In the genomic region with DNA sequence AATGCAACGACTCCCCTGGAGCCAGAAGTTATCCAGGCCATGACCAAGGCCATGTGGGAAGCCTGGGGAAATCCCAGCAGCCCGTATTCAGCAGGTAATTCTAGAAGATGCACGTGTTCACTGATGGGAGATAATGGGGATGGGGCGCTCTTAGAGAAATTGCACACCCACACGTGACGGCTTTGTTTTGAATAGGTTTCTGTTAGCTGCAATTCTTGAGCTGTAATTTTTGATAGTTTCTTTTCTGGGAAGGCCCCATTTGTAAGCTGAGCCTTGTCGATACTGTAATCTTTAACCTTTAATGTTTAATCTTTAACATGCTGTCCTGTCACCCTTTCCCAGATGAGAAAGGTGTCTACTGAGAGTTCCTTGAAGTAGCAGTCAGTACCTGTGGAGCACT, we compare ENCODE assay signal across 1 cellular context.
A peak's percentile ranks its signal among the peaks of the same experiment; 100 is the strongest.
TF ChIP-seq lines count a peak whose summit lies in the region.

No MANE protein-coding gene starts in this region.

TF ChIP-seq in GM12878, 131 proteins besides CTCF, POLR2A, EP300 and RAD21:
- TF ChIP-seq MTA3 (IDR thresholded peaks at IDR 0.05; ENCODE audit: borderline replicate concordance, low read length) (no peak), FOXM1 (IDR thresholded peaks at IDR 0.05; ENCODE audit: low read depth, low read length) (no peak), BHLHE40 (IDR thresholded peaks at IDR 0.05; ENCODE audit: borderline replicate concordance in 1 of 2, low read depth in 2 of 2, low read length in 1 of 2) (peak; percentile 35 to 73; a peak in 3 of 4 replicates), RAD51 (IDR thresholded peaks at IDR 0.05) (peak; percentile 52; the same call in 1 of the 2 replicates)
TF ChIP-seq in GM12878: peak in this region for 2.
